16 cellular contexts compared by ENCODE assay signal in the genomic region with DNA sequence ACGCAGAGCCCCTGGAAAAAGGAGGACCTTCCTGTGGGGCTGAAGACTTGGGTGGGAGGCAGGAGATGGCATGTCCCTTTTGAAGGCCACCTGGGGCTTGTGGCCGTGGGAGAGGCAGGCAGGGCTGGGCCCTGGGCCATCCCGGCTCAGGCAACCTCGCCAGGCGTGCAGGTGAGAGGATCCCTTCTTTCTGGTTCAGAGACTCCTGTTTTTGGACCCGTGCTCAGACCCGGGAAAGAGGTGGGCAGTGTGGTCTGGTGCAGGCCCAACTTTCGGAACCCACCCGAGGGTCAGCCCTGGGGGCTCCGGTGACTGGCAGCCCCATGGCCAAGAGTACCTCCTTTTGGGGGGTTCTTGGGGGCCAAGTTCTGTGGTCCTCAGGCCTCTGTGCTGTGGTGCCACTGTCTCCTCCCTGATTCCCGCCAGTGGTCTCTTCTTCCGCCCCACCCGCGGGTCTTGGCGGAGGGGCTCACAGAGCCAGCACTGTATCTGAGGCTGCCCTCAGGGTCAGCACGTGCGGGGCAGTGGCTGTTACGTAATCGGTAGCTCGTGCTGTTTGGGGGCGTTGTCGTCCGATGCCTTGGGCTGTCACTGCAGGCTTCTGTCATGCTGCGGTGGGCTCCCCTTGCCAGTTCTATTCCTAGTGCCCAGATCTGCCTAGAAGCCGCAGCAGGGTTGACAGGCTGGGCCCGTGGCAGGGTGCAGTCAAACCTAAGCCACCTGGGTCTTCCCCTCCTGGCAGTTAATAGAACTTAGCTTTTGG.
"Had no signal": no experiment of that assay in that cellular context is flagged by ENCODE, and none has a peak within 500 bp of the region (broad histone marks: within the 10 kb centered on the region; RNA-seq: fewer than 3 reads in every experiment).

No MANE protein-coding gene starts in this region.

- ATAC-seq: activated T-cell treated with anti-CD3 and anti-CD28 coated beads, Interleukin-2, amount 50 U/mL, for 4 hours; left lung; naive thymus-derived CD8-positive, alpha-beta T cell; T-helper 17 cell; WTC11 had no signal

- DNase-seq: activated CD4-positive, alpha-beta memory T cell treated with anti-CD3 and anti-CD28 coated beads, Interleukin-2, amount 10 ng/mL, durations not matched to agents 7 days and 5 days; activated CD4-positive, alpha-beta T cell treated with anti-CD3 and anti-CD28 coated beads for 4 hours; activated effector memory CD4-positive, alpha-beta T cell treated with anti-CD3 and anti-CD28 coated beads, Interleukin-2, amount 50 U/mL, for 16 hours; activated T-cell treated with anti-CD3 and anti-CD28 coated beads, Interleukin-2, amount 50 U/mL, for 4 hours; effector CD4-positive, alpha-beta T cell; esophagus squamous epithelium; glutamatergic neuron; left lung; naive thymus-derived CD8-positive, alpha-beta T cell; occipital lobe; stimulated activated CD4-positive, alpha-beta T cell treated with anti-CD3 and anti-CD28 coated beads, Interleukin-1b, Interleukin-23, amount 100 ng/mL, for 48 hours; T-helper 17 cell had no signal

- H3K27ac ChIP-seq: coronary artery, esophagus squamous epithelium, left lung, prostate gland, uterus had no signal
